ENCODE assay signal across 8 cellular contexts in the genomic region with DNA sequence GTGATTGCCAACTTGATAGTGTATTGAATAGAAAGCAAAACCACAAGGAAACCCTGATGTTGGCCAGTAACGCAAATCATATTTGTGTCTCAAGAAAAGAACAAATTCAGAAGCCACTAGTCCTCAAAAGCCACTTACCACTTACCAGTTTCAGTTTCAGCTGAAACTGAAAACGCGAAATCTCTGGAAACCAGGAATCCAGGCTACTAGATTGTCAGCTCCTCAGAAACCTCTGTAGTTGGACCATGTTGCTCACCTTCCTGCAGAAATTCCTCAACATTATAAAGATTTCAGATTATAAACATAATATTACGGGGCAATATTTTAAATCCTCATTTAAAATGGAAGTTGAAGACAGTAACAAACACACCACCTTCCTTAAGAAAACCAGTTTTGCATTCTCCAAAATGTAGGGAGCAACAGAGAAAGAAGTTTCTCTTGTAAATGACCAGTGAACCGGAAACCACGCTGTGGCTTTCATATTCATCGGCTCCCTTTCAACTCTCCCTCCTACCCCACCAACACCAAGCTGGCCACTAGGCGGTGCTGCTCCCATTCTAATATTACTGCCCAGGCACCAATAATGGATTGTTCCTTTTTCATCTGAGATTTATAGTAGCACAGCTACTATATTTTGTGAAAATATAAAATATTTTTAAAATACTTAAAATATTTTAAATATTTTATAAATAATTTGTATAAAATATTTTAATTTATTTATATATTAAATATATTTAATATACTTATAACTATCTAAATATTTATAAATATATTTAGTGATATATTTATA. TPM values are rescaled to one million over a fixed set of nuclear protein-coding genes. Genes with fewer than 3 reads are reported as not detected.
A peak's percentile ranks its signal among the peaks of the same experiment; 100 is the strongest.
DNase-seq lines count a peak whose midpoint lies in the region; ATAC-seq and TF ChIP-seq lines count a peak whose summit lies in the region.

No MANE protein-coding gene starts in this region.

- CTCF ChIA-PET in GM10248 (lab: Yijun Ruan, JAX): interaction anchor here (0.7 to 3.6 kb wide), 14 partner anchors 9 to 444 kb away, joined by 3 to 27 read pairs (median 4); partner anchors contain the start of genes ATG12 and TMED7

- TF ChIP-seq EP300 in transverse colon (IDR thresholded peaks at IDR 0.05; ENCODE audit: low read depth): no peak

- H3K36me3 ChIP-seq in heart left ventricle (no peaks in the 10 kb centered on the region), transverse colon (no peaks in the 10 kb centered on the region)

- DNase-seq in GM10248 (ENCODE audit: extremely low spot score) (peak; percentile 76), NCI-H1048 (lab: John Stamatoyannopoulos, UW) (peak; percentile 72), SKM-1 (lab: John Stamatoyannopoulos, UW; ENCODE audit: unreplicated experiment) (peak; percentile 87), heart left ventricle (peak; percentile 82 to 89 (median 86)), pons (ENCODE audit: low spot score) (peak; percentile 90), transverse colon (peak; percentile 93)
- DNase-seq in activated naive CD8-positive, alpha-beta T cell treated with anti-CD3 and anti-CD28 coated beads, Interleukin-2, amount 10 ng/mL, durations not matched to agents 7 days and 5 days: peak; percentile 82

- H3K4me1 ChIP-seq in heart left ventricle: peaks cover 0 to 10% (median 0%) of the 10 kb centered on the region in 12 donors
- H3K4me1 ChIP-seq in transverse colon: peaks cover 0 to 8% (median 5%) of the 10 kb centered on the region in 4 donors

- 13 to 18% (median 15%) methylated on average over 8 of the region's 8 CpGs for WGBS in heart left ventricle, 4 donors
- WGBS in transverse colon (ENCODE audit: low coverage in 1 of 2), 2 donors: 0 to 6% methylated on average over 8 of the region's 8 CpGs

- intact Hi-C loops in heart left ventricle (cut with DNase I) (loop anchor here in 7 of 10 donors (2.0 to 5.0 kb wide), 8 partner anchors 196 to 434 kb away; partner anchors contain the start of genes AP3S1 (in 2 of the 7) and ATG12 (in 2 of the 7)), transverse colon (cut with DNase I; ENCODE audit: low total_unique reads) (no loop called here)

- peak overlapping the region; percentile 56 for H3K27ac Mint-ChIP-seq in activated naive CD8-positive, alpha-beta T cell treated with anti-CD3 and anti-CD28 coated beads, Interleukin-2, amount 10 ng/mL, durations not matched to agents 7 days and 5 days

- no peak for TF ChIP-seq POLR2A in heart left ventricle (IDR thresholded peaks at IDR 0.05)
- no peak for TF ChIP-seq POLR2A in transverse colon (IDR thresholded peaks at IDR 0.05)

- in situ Hi-C loops in transverse colon (cut with MboI; ENCODE audit: low pct_ligation_motif_present in 1 of 4, low pct_unique_long_range_greater_than_20kb in 1 of 4, low sequenced_read_pairs in 3 of 4): no loop called here

- ATAC-seq in HG02588 (IDR thresholded peaks at IDR 0.05; ENCODE audit: unreplicated experiment) (peak; percentile 71), heart left ventricle (peak; percentile 78 to 98 (median 96))
- ATAC-seq in activated naive CD8-positive, alpha-beta T cell treated with anti-CD3 and anti-CD28 coated beads, Interleukin-2, amount 10 ng/mL, durations not matched to agents 7 days and 5 days (ENCODE audit: low read depth): peak; percentile 91

- H3K9me3 Mint-ChIP-seq in activated naive CD8-positive, alpha-beta T cell treated with anti-CD3 and anti-CD28 coated beads, Interleukin-2, amount 10 ng/mL, durations not matched to agents 7 days and 5 days: no peaks in the 10 kb centered on the region

- H3K4me3 ChIP-seq in heart left ventricle (peak overlapping the region in 10 of 12 donors; percentile 0 to 56 (median 48)), transverse colon (peak overlapping the region in 3 of 4 donors; percentile 8 to 37 (median 26))

- H3K27ac ChIP-seq in heart left ventricle (peak overlapping the region in 10 of 12 donors; percentile 2 to 82 (median 50)), transverse colon (peak overlapping the region; percentile 58 to 82 (median 76))

- peaks cover 22% of the 10 kb centered on the region for H3K4me1 Mint-ChIP-seq in activated naive CD8-positive, alpha-beta T cell treated with anti-CD3 and anti-CD28 coated beads, Interleukin-2, amount 10 ng/mL, durations not matched to agents 7 days and 5 days

- H3K27me3 ChIP-seq in heart left ventricle: no peaks in the 10 kb centered on the region
- H3K27me3 ChIP-seq in transverse colon: no peaks in the 10 kb centered on the region

- POLR2A ChIA-PET in GM10248 (lab: Yijun Ruan, JAX): no interaction called here
- POLR2A ChIA-PET in activated naive CD8-positive, alpha-beta T cell treated with anti-CD3 and anti-CD28 coated beads, Interleukin-2, amount 10 ng/mL, durations not matched to agents 7 days and 5 days (lab: Charles Lee): interaction anchor here (0.9 to 1.3 kb wide), 3 partner anchors 9 to 208 kb away, joined by 3 to 5 read pairs (median 4); partner anchors contain the start of genes AP3S1, ATG12 and TMED7

- H3K9me3 ChIP-seq in heart left ventricle (no peaks in the 10 kb centered on the region), transverse colon (no peaks in the 10 kb centered on the region)

- peak overlapping the region; percentile 66 for H3K4me3 Mint-ChIP-seq in activated naive CD8-positive, alpha-beta T cell treated with anti-CD3 and anti-CD28 coated beads, Interleukin-2, amount 10 ng/mL, durations not matched to agents 7 days and 5 days

- peaks cover 39% of the 10 kb centered on the region for H3K27me3 Mint-ChIP-seq in activated naive CD8-positive, alpha-beta T cell treated with anti-CD3 and anti-CD28 coated beads, Interleukin-2, amount 10 ng/mL, durations not matched to agents 7 days and 5 days

- TF ChIP-seq CTCF in GM10248 (IDR thresholded peaks at IDR 0.05; ENCODE audit: control extremely low read depth, extremely low read depth, low read depth, missing control alignments) (peak; percentile 92), heart left ventricle (IDR thresholded peaks at IDR 0.05) (peak; percentile 79 to 97 (median 90)), transverse colon (IDR thresholded peaks at IDR 0.05) (peak; percentile 86 to 96 (median 90))

- no peaks in the 10 kb centered on the region for H3K36me3 Mint-ChIP-seq in activated naive CD8-positive, alpha-beta T cell treated with anti-CD3 and anti-CD28 coated beads, Interleukin-2, amount 10 ng/mL, durations not matched to agents 7 days and 5 days

RNA-seq across cellular contexts. Expression of gene TMED7, which starts 8.7 kb away (rescaled TPM):
- 10 to 100 TPM; 46.0 to 52.5 TPM for total RNA-seq in activated naive CD8-positive, alpha-beta T cell treated with anti-CD3 and anti-CD28 coated beads, Interleukin-2, amount 10 ng/mL, durations not matched to agents 7 days and 5 days
- total RNA-seq in heart left ventricle (10 to 100 TPM; 58.4 to 99.1 (median 82.3) TPM), transverse colon (100 to 1,000 TPM in 2 of 4 donors, 10 to 100 TPM in 2; 29.9 to 122 (median 98.2) TPM)
- 10 to 100 TPM; 22.0 to 62.2 TPM for polyA plus RNA-seq in heart left ventricle

RNA-seq across cellular contexts. Expression of gene TICAM2, which starts 32.3 kb away (rescaled TPM):
- total RNA-seq in activated naive CD8-positive, alpha-beta T cell treated with anti-CD3 and anti-CD28 coated beads, Interleukin-2, amount 10 ng/mL, durations not matched to agents 7 days and 5 days: 1 to 10 TPM; 1.7 to 1.8 TPM
- total RNA-seq in heart left ventricle (1 to 10 TPM in 7 of 9 donors, under 1 TPM in 2; 0.75 to 4.1 (median 2.1) TPM), transverse colon (1 to 10 TPM in 1 of 4 donors, under 1 TPM in 1, not detected in 2; 0.68 to 1.1 TPM)
- 1 to 10 TPM; 1.4 to 1.5 TPM for polyA plus RNA-seq in heart left ventricle

Comparison
In these comparisons a context has a peak if more than half of its experiments do, and no peak if none do; other contexts are left out.
1. Peak in every context shown above with its lines: DNase-seq, ATAC-seq, H3K4me3 ChIP-seq and H3K27ac ChIP-seq.